Comparison of ENCODE assay signal across 6 cellular contexts in genomic region chr11:57300785-57301184, GRCh38. TPM values are rescaled to one million over a fixed set of nuclear protein-coding genes. Genes with fewer than 3 reads are reported as not detected.
"Had no signal": no experiment of that assay in that cellular context is flagged by ENCODE, and none has a peak within 500 bp of the region (broad histone marks: within the 10 kb centered on the region; RNA-seq: fewer than 3 reads in every experiment).

No MANE protein-coding gene starts in this region.

- H3K4me3 ChIP-seq: GM23338, K562 had no signal

- H3K27ac Mint-ChIP-seq: GM23338, H9 had no signal

- ATAC-seq: GM23338, K562 had no signal

- DNase-seq: H9, HCEC 1CT, IMR-90 had no signal

- H3K4me3 Mint-ChIP-seq: GM23338, H9 had no signal

RNA-seq across cellular contexts. Expression of gene P2RX3, which starts 37.4 kb away (rescaled TPM):
- total RNA-seq: HT-29, IMR-90, K562 had no signal
- polyA plus RNA-seq: IMR-90, K562 had no signal
